ENCODE assay signal across 20 cellular contexts in the genomic region with DNA sequence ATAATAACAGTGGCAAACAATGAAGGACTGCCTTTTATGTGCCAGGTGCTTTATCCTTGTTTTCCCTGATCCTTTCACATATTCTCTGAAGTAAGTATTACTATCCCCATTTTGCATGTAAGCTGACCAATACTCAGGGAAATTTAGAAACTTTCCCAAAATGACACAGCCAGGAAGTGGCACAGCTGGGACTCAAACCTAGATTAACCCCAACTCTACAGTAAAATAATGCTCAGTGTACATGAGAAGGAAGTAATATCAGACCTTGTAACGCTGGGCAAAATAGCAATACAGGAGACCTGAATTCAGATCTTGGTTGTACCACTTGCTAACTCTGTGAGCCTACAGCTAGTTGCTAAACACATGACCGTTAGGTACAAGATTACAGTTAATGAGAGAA. TPM values are rescaled to one million over a fixed set of nuclear protein-coding genes. Genes with fewer than 3 reads are reported as not detected.
"Had no signal": no experiment of that assay in that cellular context is flagged by ENCODE, and none has a peak within 500 bp of the region (broad histone marks: within the 10 kb centered on the region; RNA-seq: fewer than 3 reads in every experiment).

No MANE protein-coding gene starts in this region.

- DNase-seq: activated CD4-positive, alpha-beta memory T cell treated with anti-CD3 and anti-CD28 coated beads, Interleukin-2, amount 10 ng/mL, durations not matched to agents 7 days and 5 days; activated CD4-positive, alpha-beta T cell treated with anti-CD3 and anti-CD28 coated beads, Interleukin-2, amount 10 ng/mL, durations not matched to agents 24 days and 14 days; activated effector memory CD4-positive, alpha-beta T cell treated with Interleukin-2 at 50 U/mL for 16 hours; activated naive CD4-positive, alpha-beta T cell treated with anti-CD3 and anti-CD28 coated beads for 36 hours; activated T-cell treated with anti-CD3 and anti-CD28 coated beads, Interleukin-2, amount 50 U/mL, for 72 hours; amygdala; hippocampal formation; kidney glomerular epithelial cell; left ventricle myocardium inferior; naive thymus-derived CD4-positive, alpha-beta T cell; occipital lobe; small intestine; testis had no signal

- ATAC-seq: activated CD4-positive, CD25-positive, alpha-beta regulatory T cell treated with anti-CD3 and anti-CD28 coated beads, Interleukin-2, amount 50 U/mL, for 24 hours; activated T-cell treated with anti-CD3 and anti-CD28 coated beads, Interleukin-2, amount 50 U/mL, for 72 hours; naive thymus-derived CD4-positive, alpha-beta T cell; sciatic nerve; stimulated activated memory B cell treated with anti-CD40 and anti-IgM and Interleukin-4, amounts not matched to agents 10 μg/mL and 1 μg/mL and 100 μg/mL, for 72 hours had no signal

- H3K4me3 ChIP-seq: coronary artery, esophagus muscularis mucosa, left ventricle myocardium inferior, testis had no signal

RNA-seq across cellular contexts. Expression of a gene that starts 26.8 kb away (rescaled TPM):
- total RNA-seq: activated CD4-positive, alpha-beta memory T cell treated with anti-CD3 and anti-CD28 coated beads, Interleukin-2, amount 10 ng/mL, durations not matched to agents 7 days and 5 days; activated CD4-positive, alpha-beta T cell treated with anti-CD3 and anti-CD28 coated beads, Interleukin-2, amount 10 ng/mL, durations not matched to agents 24 days and 14 days; activated naive CD4-positive, alpha-beta T cell treated with anti-CD3 and anti-CD28 coated beads for 36 hours; activated T-cell treated with anti-CD3 and anti-CD28 coated beads, Interleukin-2, amount 50 U/mL, for 72 hours; bronchial epithelial cell; left ventricle myocardium inferior; lung microvascular endothelial cell; naive thymus-derived CD4-positive, alpha-beta T cell; sciatic nerve had no signal
